1 cellular context compared by ENCODE assay signal in the genomic region with DNA sequence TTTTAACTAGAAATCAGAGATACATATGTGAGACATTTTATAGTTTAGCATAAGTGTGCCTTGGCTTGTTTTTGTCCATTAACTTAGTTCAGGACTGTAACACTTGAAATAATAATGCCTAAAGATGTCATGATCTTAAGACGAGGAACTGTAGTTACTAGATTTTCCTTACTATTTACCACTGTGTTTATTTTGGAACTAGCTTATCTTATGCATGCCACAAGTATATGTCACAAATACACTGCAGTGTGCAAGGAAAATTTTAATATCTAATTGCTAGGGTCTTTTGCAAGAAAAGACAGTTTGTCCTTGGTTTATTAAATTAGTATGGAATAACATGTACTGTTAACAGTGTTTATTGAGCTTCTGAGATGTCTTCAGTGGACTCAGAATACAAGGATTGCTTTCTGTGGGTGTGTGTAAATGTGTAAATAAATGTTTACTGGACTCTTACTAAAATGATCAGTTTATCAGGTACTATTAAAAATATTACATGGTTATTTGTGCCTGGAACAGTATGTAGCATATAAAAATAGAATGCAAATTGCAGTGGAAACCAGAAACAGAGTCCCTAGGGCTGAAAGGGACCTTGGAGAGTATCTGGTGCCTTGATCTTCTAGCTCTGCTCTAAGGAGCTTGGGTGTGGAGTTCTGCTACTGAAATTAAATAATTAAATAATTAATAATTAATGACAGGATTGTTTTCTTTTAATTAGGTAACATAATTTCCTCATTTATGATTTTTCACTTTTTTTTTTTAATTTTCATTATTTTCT.
TF ChIP-seq lines count a peak whose summit lies in the region.

No MANE protein-coding gene starts in this region.

TF ChIP-seq in IMR-90, 13 proteins besides CTCF, POLR2A, EP300 and RAD21:
- TF ChIP-seq USF2 (IDR thresholded peaks at IDR 0.05; ENCODE audit: low read depth, low read length) (no peak), ELK1 (IDR thresholded peaks at IDR 0.05; ENCODE audit: borderline replicate concordance, low read depth, low read length) (no peak), BHLHE40 (IDR thresholded peaks at IDR 0.05; ENCODE audit: low read depth, low read length) (no peak), CEBPB (IDR thresholded peaks at IDR 0.05; ENCODE audit: low read depth, low read length) (no peak), RCOR1 (IDR thresholded peaks at IDR 0.05; ENCODE audit: insufficient replicate concordance, low read length) (no peak), MXI1 (IDR thresholded peaks at IDR 0.05; ENCODE audit: borderline replicate concordance, low read depth, low read length) (no peak)
